ENCODE assay signal across 8 cellular contexts in genomic region chr11:64803163-64803845, GRCh38. TPM values are rescaled to one million over a fixed set of nuclear protein-coding genes. Genes with fewer than 3 reads are reported as not detected.
A peak's percentile ranks its signal among the peaks of the same experiment; 100 is the strongest.
DNase-seq lines count a peak whose midpoint lies in the region; ATAC-seq and TF ChIP-seq lines count a peak whose summit lies in the region.

TSS of gene MAP4K2 (minus strand) at chr11:64803214. CDS start at chr11:64803149, 65 bp downstream.

- H3K36me3 Mint-ChIP-seq in T-cell = peaks cover 26% of the 10 kb centered on the region

- H3K79me2 ChIP-seq in DND-41 (ENCODE audit: insufficient read depth, low read length) (peaks cover 2% of the 10 kb centered on the region; the same call in 1 of the 2 replicates), trophoblast cell (ENCODE audit: control insufficient read depth, insufficient read depth, low read length, poor library complexity) (no peaks in the 10 kb centered on the region)

- peak; percentile 85 for DNase-seq in DND-41
- DNase-seq in H7 = peak; percentile 100
- DNase-seq in NCI-H1092 treated with DMSO at 0.1 percent for 48 hours (lab: John Stamatoyannopoulos, UW) = peak; percentile 83
- peak; percentile 71 to 91 (median 81) for DNase-seq in T-cell
- DNase-seq in adipocyte (ENCODE audit: low read depth) = peak; percentile 97
- DNase-seq in cardiac muscle cell (ENCODE audit: low read depth in 1 of 2, low spot score in 1 of 2) = peak; percentile 89 to 93
- DNase-seq in trophoblast cell = peak; percentile 84 to 91
- DNase-seq in tibial nerve (ENCODE audit: low spot score in 2 of 2) = peak; percentile 83 to 91

- peak within 1 kb of the TSS; percentile 59 for H4K91ac ChIP-seq in trophoblast cell (ENCODE audit: low read depth, low read length)

- peak within 1 kb of the TSS; percentile 60 for H3K18ac ChIP-seq in trophoblast cell (ENCODE audit: low read length)

- H3K4me1 ChIP-seq in DND-41 (ENCODE audit: insufficient read depth, low read length) = peaks cover 48% of the 10 kb centered on the region
- peaks cover 12% of the 10 kb centered on the region for H3K4me1 ChIP-seq in adipocyte (ENCODE audit: control insufficient read depth, insufficient read depth, low read length)
- peaks cover 6% of the 10 kb centered on the region for H3K4me1 ChIP-seq in cardiac muscle cell (ENCODE audit: low read depth)
- peaks cover 8 to 15% of the 10 kb centered on the region in 2 experiments for H3K4me1 ChIP-seq in trophoblast cell (ENCODE audit: control insufficient read depth in 1 of 2, insufficient read depth in 2 of 2, low read length in 2 of 2)
- H3K4me1 ChIP-seq in tibial nerve = peaks cover 0 to 33% (median 13%) of the 10 kb centered on the region in 4 donors

- H3K14ac ChIP-seq in trophoblast cell (ENCODE audit: low read length) = peak within 1 kb of the TSS; percentile 38

- H2AFZ ChIP-seq in DND-41 (ENCODE audit: low read depth, low read length) (peak within 1 kb of the TSS; percentile 68), trophoblast cell (ENCODE audit: insufficient read depth, low read length, poor library complexity) (peak within 1 kb of the TSS; percentile 61)

- TF ChIP-seq POLR2A in tibial nerve (IDR thresholded peaks at IDR 0.05) = no peak

- peak within 1 kb of the TSS; percentile 84 to 86 (median 84) for H3K4me3 Mint-ChIP-seq in T-cell

- H3K36me3 ChIP-seq in DND-41 (ENCODE audit: insufficient read depth, low read length) (peaks cover 34% of the 10 kb centered on the region), H7 (replicated peaks; ENCODE audit: control insufficient read depth, insufficient read depth, low read length) (peaks cover 17% of the 10 kb centered on the region), adipocyte (ENCODE audit: control insufficient read depth, insufficient read depth, low read length, severe bottlenecking) (peaks cover 25% of the 10 kb centered on the region), cardiac muscle cell (peaks cover 21% of the 10 kb centered on the region), trophoblast cell (ENCODE audit: control insufficient read depth in 1 of 2, insufficient read depth in 2 of 2, low read length in 2 of 2) (peaks cover 52 to 53% of the 10 kb centered on the region in 2 experiments), tibial nerve (peaks cover 0 to 60% (median 0%) of the 10 kb centered on the region in 3 donors)

- peak within 1 kb of the TSS; percentile 83 for H4K8ac ChIP-seq in trophoblast cell (ENCODE audit: low read depth, low read length)

- POLR2A ChIA-PET in T-cell (lab: Charles Lee) = no interaction called here

- H3K9ac ChIP-seq in DND-41 (ENCODE audit: low read depth, low read length) (peak within 1 kb of the TSS; percentile 54), adipocyte (ENCODE audit: low read length) (peak within 1 kb of the TSS; percentile 85), trophoblast cell (ENCODE audit: low read length) (peak within 1 kb of the TSS; percentile 8)

- TF ChIP-seq CTCF in DND-41 (IDR thresholded peaks at IDR 0.05; ENCODE audit: borderline replicate concordance, extremely low read depth, low read length, poor library complexity, severe bottlenecking) (peak; percentile 39), cardiac muscle cell (IDR thresholded peaks at IDR 0.05; ENCODE audit: low read depth, low read length) (peak; percentile 12), tibial nerve (IDR thresholded peaks at IDR 0.05) (peak in 4 of 5 experiments; percentile 14 to 49 (median 40))

- peak; percentile 90 for ATAC-seq in DND-41 (ENCODE audit: insufficient read depth, low read depth)
- ATAC-seq in T-cell (replicated peaks in 1 of 4) = peak; percentile 89 to 96 (median 92)

- CTCF ChIA-PET in T-cell (lab: Charles Lee) = interaction anchor here in 1 of 2 donors (1.3 kb wide), 2 partner anchors 25 to 41 kb away, joined by 3 to 4 read pairs; partner anchors contain the start of gene SF1

- H3K4me2 ChIP-seq in DND-41 (ENCODE audit: insufficient read depth, low read length) (peak within 1 kb of the TSS; percentile 75), trophoblast cell (ENCODE audit: low read length) (peak within 1 kb of the TSS; percentile 77)

- peak within 1 kb of the TSS; percentile 56 for H2BK5ac ChIP-seq in trophoblast cell (ENCODE audit: low read depth, low read length, poor library complexity)

- H3K9me3 ChIP-seq in DND-41 (ENCODE audit: insufficient read depth, low read length, severe bottlenecking) = no peaks in the 10 kb centered on the region
- H3K9me3 ChIP-seq in adipocyte (ENCODE audit: control insufficient read depth, low read length) = no peaks in the 10 kb centered on the region
- no peaks in the 10 kb centered on the region for H3K9me3 ChIP-seq in cardiac muscle cell (ENCODE audit: low read depth)
- H3K9me3 ChIP-seq in trophoblast cell (ENCODE audit: insufficient read depth, low read depth, low read length) = no peaks in the 10 kb centered on the region
- H3K9me3 ChIP-seq in tibial nerve = no peaks in the 10 kb centered on the region

- H3K79me1 ChIP-seq in trophoblast cell (ENCODE audit: low read length) = peaks cover 11% of the 10 kb centered on the region

- peaks cover 30 to 46% (median 37%) of the 10 kb centered on the region in 3 donors for H3K4me1 Mint-ChIP-seq in T-cell

- no peaks in the 10 kb centered on the region for H3K27me3 ChIP-seq in DND-41 (ENCODE audit: insufficient read depth, low read length, poor library complexity)
- H3K27me3 ChIP-seq in H7 (ENCODE audit: control insufficient read depth, insufficient read depth, low read length) = no peaks in the 10 kb centered on the region
- no peaks in the 10 kb centered on the region for H3K27me3 ChIP-seq in adipocyte (replicated peaks; ENCODE audit: control insufficient read depth, insufficient read depth, low read length)
- no peaks in the 10 kb centered on the region for H3K27me3 ChIP-seq in cardiac muscle cell
- H3K27me3 ChIP-seq in trophoblast cell (ENCODE audit: insufficient read depth, low read length) = no peaks in the 10 kb centered on the region
- no peaks in the 10 kb centered on the region for H3K27me3 ChIP-seq in tibial nerve

- H3K4me3 ChIP-seq in DND-41 (ENCODE audit: low read depth in 1 of 2, low read length in 2 of 2) (peak within 1 kb of the TSS; percentile 47 to 62), H7 (ENCODE audit: insufficient read depth, low read depth, low read length) (peak within 1 kb of the TSS; percentile 63), adipocyte (ENCODE audit: low read length) (peak within 1 kb of the TSS; percentile 91), cardiac muscle cell (peak within 1 kb of the TSS; percentile 70), trophoblast cell (ENCODE audit: low read depth, low read length) (peak within 1 kb of the TSS; percentile 80), tibial nerve (peak within 1 kb of the TSS; percentile 41 to 73 (median 70))

- H3K9me3 Mint-ChIP-seq in T-cell = no peaks in the 10 kb centered on the region

- 0 out of 2 replicates have a peak, but pooled peaks cover 6% of the 10 kb centered on the region for H4K20me1 ChIP-seq in DND-41 (ENCODE audit: insufficient read depth, low read length)

- no peaks in the 10 kb centered on the region for H3K27me3 Mint-ChIP-seq in T-cell

- no peak within 1 kb of the TSS for H3K4ac ChIP-seq in trophoblast cell (ENCODE audit: low read depth, low read length)

- no peak within 1 kb of the TSS for H3K23ac ChIP-seq in trophoblast cell (ENCODE audit: low read length)

- peak within 1 kb of the TSS; percentile 75 for H4K12ac ChIP-seq in trophoblast cell (ENCODE audit: low read depth, low read length)

- no CpG with 5 or more reads among the region's 57 CpGs for WGBS in trophoblast cell (ENCODE audit: extremely low coverage, insufficient coverage, insufficient read length)
- WGBS in tibial nerve, 2 donors = 0% methylated on average over 22 to 23 of the region's 57 CpGs

- H3K27ac Mint-ChIP-seq in T-cell = peak within 1 kb of the TSS; percentile 92 to 94

- no peak within 1 kb of the TSS for H2BK120ac ChIP-seq in trophoblast cell (ENCODE audit: insufficient read depth, low read length, poor library complexity)

- peak within 1 kb of the TSS; percentile 37 for H2BK12ac ChIP-seq in trophoblast cell (ENCODE audit: low read length)

- H3K27ac ChIP-seq in DND-41 (ENCODE audit: low read length) (peak within 1 kb of the TSS; percentile 62), cardiac muscle cell (peak within 1 kb of the TSS; percentile 18), trophoblast cell (ENCODE audit: low read depth, low read length) (peak within 1 kb of the TSS; percentile 52), tibial nerve (peak within 1 kb of the TSS; percentile 72 to 94 (median 89))

- peak within 1 kb of the TSS; percentile 75 for H2AK5ac ChIP-seq in trophoblast cell (ENCODE audit: low read length)

- TF ChIP-seq EP300 in tibial nerve (IDR thresholded peaks at IDR 0.05) = peak; percentile 62 to 64

RNA-seq across cellular contexts. Expression of gene MAP4K2, which starts in this region (rescaled TPM):
- total RNA-seq in H7 (2014; rRNA removed; shearing (Covaris generic)) = 24.5 and 29.7 TPM in 2 replicates
- total RNA-seq in T-cell = 100 to 1,000 TPM in 3 of 5 donors, 10 to 100 TPM in 2; 80.9 to 131 (median 102) TPM
- 24.3 and 35.9 TPM in 2 replicates for total RNA-seq in cardiac muscle cell
- polyA plus RNA-seq in cardiac muscle cell = 16.1 and 31.1 TPM in 2 replicates
- polyA plus RNA-seq in trophoblast cell (2013) = 17.9 and 19.2 TPM in 2 replicates
- 10 to 100 TPM; 10.6 to 22.2 (median 13.5) TPM for total RNA-seq in tibial nerve

Comparison
In these comparisons a context has a peak if more than half of its experiments do, and no peak if none do; other contexts are left out.
1. Peak in every context shown above with its lines: DNase-seq, ATAC-seq, H3K4me3 ChIP-seq and H3K27ac ChIP-seq.
2. H3K27ac ChIP-seq: peak in every context shown above with its lines; median percentile 89 in tibial nerve; 62 in DND-41; 52 in trophoblast cell; 18 in cardiac muscle cell.
3. H3K9ac ChIP-seq: peak in every context shown above with its lines; median percentile 85 in adipocyte; 54 in DND-41; 8 in trophoblast cell.